In genomic region chr12:65952737-65953209, GRCh38 we compare ENCODE assay signal across 15 cellular contexts.
DNase-seq lines count a peak whose midpoint lies in the region; ATAC-seq, FAIRE-seq and TF ChIP-seq lines count a peak whose summit lies in the region.
"Had no signal": no experiment of that assay in that cellular context is flagged by ENCODE, and none has a peak within 500 bp of the region (broad histone marks: within the 10 kb centered on the region; RNA-seq: fewer than 3 reads in every experiment).

No MANE protein-coding gene starts in this region.

- peaks cover 29% of the 10 kb centered on the region for H3K4me1 ChIP-seq in smooth muscle cell (ENCODE audit: low read depth)
- peaks cover 9% of the 10 kb centered on the region for H3K4me1 ChIP-seq in testis
- peaks cover 0 to 5% (median 0%) of the 10 kb centered on the region in 3 donors for H3K4me1 ChIP-seq in pancreas

- H3K4me2 ChIP-seq in smooth muscle cell, result peak overlapping the region; percentile 38

- TF ChIP-seq CTCF in epithelial cell of esophagus (IDR thresholded peaks at IDR 0.05; ENCODE audit: insufficient read depth, low read depth, low read length, missing control alignments) (no peak), smooth muscle cell (IDR thresholded peaks at IDR 0.05; ENCODE audit: borderline replicate concordance, insufficient read depth, poor library complexity, severe bottlenecking) (no peak), testis (IDR thresholded peaks at IDR 0.05) (no peak), pancreas (IDR thresholded peaks at IDR 0.05) (no peak)

- WGBS in smooth muscle cell (ENCODE audit: low lambda C conversion rate), result 97% methylated on average over 1 of the region's 1 CpG
- WGBS in testis, 2 donors, result 88 to 95% methylated on average over 1 of the region's 1 CpG
- WGBS in pancreas, 2 donors, result 13 to 19% methylated on average over 1 of the region's 1 CpG

- no peak for FAIRE-seq in pancreas (lab: Jason Lieb, UNC)
- FAIRE-seq: K562 had no signal

- H3K27me3 ChIP-seq in smooth muscle cell (ENCODE audit: low read depth), result no peaks in the 10 kb centered on the region
- no peaks in the 10 kb centered on the region for H3K27me3 ChIP-seq in testis
- no peaks in the 10 kb centered on the region for H3K27me3 ChIP-seq in pancreas
- H3K27me3 ChIP-seq: esophagus squamous epithelium, upper lobe of left lung had no signal

- CTCF ChIA-PET in activated naive CD4-positive, alpha-beta T cell treated with anti-CD3 and anti-CD28 coated beads, Interleukin-2, amount 10 ng/mL, durations not matched to agents 7 days and 5 days (lab: Charles Lee), result interaction anchor here (0.6 kb wide), 1 partner anchor 30 kb away, joined by 3 read pairs; no protein-coding TSS in a partner anchor

- no peaks in the 10 kb centered on the region for H3K36me3 Mint-ChIP-seq in activated naive CD4-positive, alpha-beta T cell treated with anti-CD3 and anti-CD28 coated beads, Interleukin-2, amount 50 U/mL, for 72 hours
- no peaks in the 10 kb centered on the region for H3K36me3 Mint-ChIP-seq in activated naive CD4-positive, alpha-beta T cell treated with anti-CD3 and anti-CD28 coated beads, Interleukin-2, amount 10 ng/mL, durations not matched to agents 7 days and 5 days

- intact Hi-C loops in testis (cut with DNase I; ENCODE audit: low total_unique reads) (no loop called here), pancreas (cut with DNase I) (no loop called here)

- H3K9me3 ChIP-seq in smooth muscle cell (replicated peaks; ENCODE audit: low read depth), result no peaks in the 10 kb centered on the region
- H3K9me3 ChIP-seq in testis, result no peaks in the 10 kb centered on the region
- no peaks in the 10 kb centered on the region for H3K9me3 ChIP-seq in pancreas
- H3K9me3 ChIP-seq: esophagus squamous epithelium, upper lobe of left lung had no signal

- peak; percentile 79 to 99 for ATAC-seq in activated naive CD4-positive, alpha-beta T cell treated with anti-CD3 and anti-CD28 coated beads, Interleukin-2, amount 50 U/mL, for 72 hours
- ATAC-seq in GM19455 (IDR thresholded peaks at IDR 0.05; ENCODE audit: unreplicated experiment) (no peak), pancreas (no peak)
- ATAC-seq: K562 had no signal

- no peaks in the 10 kb centered on the region for H3K27me3 Mint-ChIP-seq in activated naive CD4-positive, alpha-beta T cell treated with anti-CD3 and anti-CD28 coated beads, Interleukin-2, amount 10 ng/mL, durations not matched to agents 7 days and 5 days

- H3F3A ChIP-seq in smooth muscle cell (ENCODE audit: low read depth), result peaks cover 64% of the 10 kb centered on the region

- peak overlapping the region; percentile 71 for H3K27ac ChIP-seq in smooth muscle cell (ENCODE audit: low read depth)
- H3K27ac ChIP-seq in testis, result no peak overlapping the region
- H3K27ac ChIP-seq in pancreas, result no peak overlapping the region
- H3K27ac ChIP-seq: esophagus squamous epithelium, upper lobe of left lung had no signal

- no peak overlapping the region for H2AFZ ChIP-seq in smooth muscle cell (ENCODE audit: low read depth)

- H3K4me1 Mint-ChIP-seq in activated naive CD4-positive, alpha-beta T cell treated with anti-CD3 and anti-CD28 coated beads, Interleukin-2, amount 10 ng/mL, durations not matched to agents 7 days and 5 days, result no peaks in the 10 kb centered on the region

- H3K9ac ChIP-seq in smooth muscle cell (ENCODE audit: low read depth), result no peak overlapping the region

- no peak for TF ChIP-seq POLR2A in testis (IDR thresholded peaks at IDR 0.05)

- no peaks in the 10 kb centered on the region for H4K20me1 ChIP-seq in smooth muscle cell (ENCODE audit: low read depth)

- H3K79me2 ChIP-seq in smooth muscle cell (ENCODE audit: low read depth), result peaks cover 27% of the 10 kb centered on the region

- no peak overlapping the region for H3K4me3 ChIP-seq in epithelial cell of esophagus (ENCODE audit: low read length)
- H3K4me3 ChIP-seq in smooth muscle cell, result no peak overlapping the region
- no peak overlapping the region for H3K4me3 ChIP-seq in testis
- H3K4me3 ChIP-seq in pancreas, result no peak overlapping the region
- H3K4me3 ChIP-seq: esophagus squamous epithelium, K562, upper lobe of left lung had no signal

- no peaks in the 10 kb centered on the region for H3K9me3 Mint-ChIP-seq in activated naive CD4-positive, alpha-beta T cell treated with anti-CD3 and anti-CD28 coated beads, Interleukin-2, amount 50 U/mL, for 72 hours
- no peaks in the 10 kb centered on the region for H3K9me3 Mint-ChIP-seq in activated naive CD4-positive, alpha-beta T cell treated with anti-CD3 and anti-CD28 coated beads, Interleukin-2, amount 10 ng/mL, durations not matched to agents 7 days and 5 days

- DNase-seq in activated naive CD4-positive, alpha-beta T cell treated with anti-CD3 and anti-CD28 coated beads, Interleukin-2, amount 50 U/mL, for 72 hours (ENCODE audit: low spot score in 2 of 2), result no peak
- no peak for DNase-seq in activated naive CD4-positive, alpha-beta T cell treated with anti-CD3 and anti-CD28 coated beads, Interleukin-2, amount 10 ng/mL, durations not matched to agents 7 days and 5 days
- DNase-seq in LoVo (ENCODE audit: low spot score) (peak; percentile 34), epithelial cell of esophagus (ENCODE audit: low read depth) (peak; percentile 87), smooth muscle cell (lab: John Stamatoyannopoulos, UW; ENCODE audit: unreplicated experiment) (no peak), testis (no peak), pancreas (no peak)
- DNase-seq: activated naive CD4-positive, alpha-beta T cell treated with Interleukin-2 at 50 U/mL for 16 hours; cerebellar nuclear complex; esophagus squamous epithelium; NCI-H1694; NCI-H526; upper lobe of left lung had no signal

- no peak overlapping the region for H3K4me3 Mint-ChIP-seq in activated naive CD4-positive, alpha-beta T cell treated with anti-CD3 and anti-CD28 coated beads, Interleukin-2, amount 10 ng/mL, durations not matched to agents 7 days and 5 days

- no peaks in the 10 kb centered on the region for H3K36me3 ChIP-seq in smooth muscle cell (ENCODE audit: low read depth)
- H3K36me3 ChIP-seq in testis (ENCODE audit: low read depth, missing control alignments), result no peaks in the 10 kb centered on the region
- no peaks in the 10 kb centered on the region for H3K36me3 ChIP-seq in pancreas
- H3K36me3 ChIP-seq: esophagus squamous epithelium, upper lobe of left lung had no signal

- H3K27ac Mint-ChIP-seq in activated naive CD4-positive, alpha-beta T cell treated with anti-CD3 and anti-CD28 coated beads, Interleukin-2, amount 50 U/mL, for 72 hours, result no peak overlapping the region
- no peak overlapping the region for H3K27ac Mint-ChIP-seq in activated naive CD4-positive, alpha-beta T cell treated with anti-CD3 and anti-CD28 coated beads, Interleukin-2, amount 10 ng/mL, durations not matched to agents 7 days and 5 days

Comparison
In these comparisons a context has a peak if more than half of its experiments do, and no peak if none do; other contexts are left out.
1. ATAC-seq: peak in activated naive CD4-positive, alpha-beta T cell treated with anti-CD3 and anti-CD28 coated beads, Interleukin-2, amount 50 U/mL, for 72 hours (2 of 2); none in GM19455 (single experiment) and pancreas (0 of 4).
2. DNase-seq: peak in LoVo (single experiment) and epithelial cell of esophagus (single experiment); none in activated naive CD4-positive, alpha-beta T cell treated with anti-CD3 and anti-CD28 coated beads, Interleukin-2, amount 50 U/mL, for 72 hours (0 of 2), activated naive CD4-positive, alpha-beta T cell treated with anti-CD3 and anti-CD28 coated beads, Interleukin-2, amount 10 ng/mL, durations not matched to agents 7 days and 5 days (single experiment), smooth muscle cell (single experiment), testis (single experiment) and pancreas (0 of 6).